In the genomic region with DNA sequence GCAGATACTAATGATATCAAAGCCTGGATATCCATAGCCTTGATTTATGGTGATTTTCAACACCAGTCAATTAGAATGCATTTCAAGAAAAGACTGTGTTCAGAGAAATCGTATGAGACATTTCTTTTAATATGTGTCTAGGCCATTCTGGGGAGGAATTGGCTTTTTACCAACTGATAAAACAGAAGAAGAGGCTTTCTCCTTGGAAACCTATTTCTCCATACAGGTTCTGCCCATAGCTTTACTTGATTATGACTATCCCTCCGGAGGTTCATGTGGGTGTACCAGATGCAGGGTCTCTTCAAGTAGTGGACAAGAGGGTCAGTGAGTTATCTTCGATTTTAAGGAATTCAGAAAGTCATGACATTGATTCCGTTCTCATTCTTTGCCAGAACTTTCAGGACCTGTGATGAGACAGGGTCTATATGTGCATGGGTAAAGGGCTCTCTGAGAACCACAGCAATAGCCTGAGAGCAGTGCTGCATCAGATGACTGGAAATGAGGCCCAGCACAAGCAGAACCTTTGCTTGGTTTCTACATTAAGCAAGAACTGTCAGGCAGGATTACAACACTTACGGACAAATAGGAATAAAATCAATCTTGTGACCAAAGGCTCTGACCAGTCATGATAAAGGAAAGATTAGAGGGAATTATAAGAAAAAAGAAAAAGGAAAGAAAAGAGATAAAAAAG, we compare ENCODE assay signal across 10 cellular contexts.
A peak's percentile ranks its signal among the peaks of the same experiment; 100 is the strongest.
DNase-seq lines count a peak whose midpoint lies in the region; ATAC-seq and TF ChIP-seq lines count a peak whose summit lies in the region.
"Had no signal": no experiment of that assay in that cellular context is flagged by ENCODE, and none has a peak within 500 bp of the region (broad histone marks: within the 10 kb centered on the region; RNA-seq: fewer than 3 reads in every experiment).

No MANE protein-coding gene starts in this region.

- H3K27ac ChIP-seq in mammary epithelial cell (ENCODE audit: insufficient read depth, low read depth, low read length): no peak overlapping the region
- peak overlapping the region; percentile 30 to 49 for H3K27ac ChIP-seq in esophagus (ENCODE audit: low read depth in 2 of 2, low read length in 1 of 2)
- no peak overlapping the region for H3K27ac ChIP-seq in naive thymus-derived CD4-positive, alpha-beta T cell (ENCODE audit: low read depth, low read length)
- peak overlapping the region; percentile 93 for H3K27ac ChIP-seq in vagina
- H3K27ac ChIP-seq: colonic mucosa had no signal

- peak overlapping the region; percentile 32 for H3K4me3 Mint-ChIP-seq in MCF 10A (ENCODE audit: unreplicated experiment)
- H3K4me3 Mint-ChIP-seq in naive thymus-derived CD4-positive, alpha-beta T cell: no peak overlapping the region
- H3K4me3 Mint-ChIP-seq: T-helper 17 cell had no signal

- no peak for TF ChIP-seq POLR2A in vagina (IDR thresholded peaks at IDR 0.05)

- H3K4me2 ChIP-seq in mammary epithelial cell (ENCODE audit: insufficient read depth, low read depth, low read length): no peak overlapping the region

- intact Hi-C loops in MCF 10A (cut with micrococcal nuclease): loop anchor here (10.0 kb wide), 1 partner anchor 655 kb away; a partner anchor contains a TSS
- intact Hi-C loops in mammary epithelial cell (cut with micrococcal nuclease): loop anchor here (10.0 kb wide), 1 partner anchor 1005 kb away; no protein-coding TSS in a partner anchor
- intact Hi-C loops in naive thymus-derived CD4-positive, alpha-beta T cell (cut with micrococcal nuclease): loop anchor here in 1 of 2 donors (10.0 kb wide), 1 partner anchor 1165 kb away; a partner anchor contains a TSS
- intact Hi-C loops in vagina (cut with DNase I): loop anchor here (2.0 kb wide), 1 partner anchor 63 kb away; no protein-coding TSS in a partner anchor

- H3K9me3 ChIP-seq in mammary epithelial cell (replicated peaks; ENCODE audit: insufficient read depth, low read length) (no peaks in the 10 kb centered on the region), esophagus (ENCODE audit: control insufficient read depth in 2 of 2, insufficient read depth in 1 of 2, low read depth in 1 of 2, low read length in 1 of 2) (no peaks in the 10 kb centered on the region), vagina (no peaks in the 10 kb centered on the region)
- no peaks in the 10 kb centered on the region for H3K9me3 ChIP-seq in naive thymus-derived CD4-positive, alpha-beta T cell (ENCODE audit: control insufficient read depth in 2 of 3, low read length in 3 of 3)
- H3K9me3 ChIP-seq: colonic mucosa had no signal

- dilution Hi-C loops in mammary epithelial cell (cut with HindIII; ENCODE audit: low sequenced_read_pairs): no loop called here

- BruUV-seq in MCF 10A (replicated peaks; lab: Mats Ljungman, UMichigan) (no TSS peak), mammary epithelial cell (replicated peaks; lab: Mats Ljungman, UMichigan) (no TSS peak)

- TF ChIP-seq CTCF in MCF 10A (IDR thresholded peaks at IDR 0.05; ENCODE audit: unreplicated experiment) (no peak), mammary epithelial cell (conservative IDR thresholded peaks at IDR 0.05 in 1 of 2, IDR thresholded peaks at IDR 0.05 in 1 of 2; ENCODE audit: extremely low read depth in 1 of 2, insufficient read depth in 1 of 2, low read depth in 1 of 2, low read length in 2 of 2) (no peak), vagina (IDR thresholded peaks at IDR 0.05) (no peak)

- no peaks in the 10 kb centered on the region for H3K27me3 Mint-ChIP-seq in MCF 10A (ENCODE audit: insufficient read depth, unreplicated experiment)
- no peaks in the 10 kb centered on the region for H3K27me3 Mint-ChIP-seq in naive thymus-derived CD4-positive, alpha-beta T cell
- H3K27me3 Mint-ChIP-seq: T-helper 17 cell had no signal

- in situ Hi-C loops in mammary epithelial cell (cut with MboI; ENCODE audit: low sequenced_read_pairs in 2 of 2): no loop called here

- H3K4me1 Mint-ChIP-seq in MCF 10A (ENCODE audit: insufficient read depth, unreplicated experiment): peaks cover 43% of the 10 kb centered on the region
- peaks cover 27 to 69% (median 47%) of the 10 kb centered on the region in 7 donors for H3K4me1 Mint-ChIP-seq in naive thymus-derived CD4-positive, alpha-beta T cell

- H3K27me3 ChIP-seq in mammary epithelial cell (ENCODE audit: insufficient read depth, low read length) (peaks cover 2% of the 10 kb centered on the region), esophagus (ENCODE audit: control insufficient read depth in 1 of 2, insufficient read depth in 2 of 2, low read length in 2 of 2) (no peaks in the 10 kb centered on the region), vagina (no peaks in the 10 kb centered on the region)
- H3K27me3 ChIP-seq in naive thymus-derived CD4-positive, alpha-beta T cell (ENCODE audit: control insufficient read depth in 2 of 2, insufficient read depth in 2 of 2, low read length in 2 of 2): no peaks in the 10 kb centered on the region
- H3K27me3 ChIP-seq: colonic mucosa had no signal

- DNase-seq in MCF 10A (ENCODE audit: unreplicated experiment) (peak; percentile 52), mammary epithelial cell (no peak), vagina (ENCODE audit: extremely low spot score in 2 of 2) (no peak), iPS-NIHi11 (ENCODE audit: low spot score) (no peak), H4 (ENCODE audit: low spot score) (no peak), A172 (ENCODE audit: low spot score) (no peak)
- no peak for DNase-seq in naive thymus-derived CD4-positive, alpha-beta T cell

- H3K9me3 Mint-ChIP-seq in MCF 10A (ENCODE audit: unreplicated experiment): no peaks in the 10 kb centered on the region
- peaks cover 0 to 4% (median 0%) of the 10 kb centered on the region in 11 donors for H3K9me3 Mint-ChIP-seq in naive thymus-derived CD4-positive, alpha-beta T cell

- H3K9ac ChIP-seq in mammary epithelial cell (ENCODE audit: insufficient read depth, low read length): no peak overlapping the region

- no peaks in the 10 kb centered on the region for H3K79me2 ChIP-seq in mammary epithelial cell (ENCODE audit: insufficient read depth, low read length)

- POLR2A ChIA-PET in MCF 10A (lab: Yijun Ruan, JAX): interaction anchor here (0.6 to 7.1 kb wide), 16 partner anchors 9 to 204 kb away, joined by 3 to 177 read pairs (median 5); no protein-coding TSS in a partner anchor
- POLR2A ChIA-PET in naive thymus-derived CD4-positive, alpha-beta T cell (lab: Charles Lee): interaction anchor here (1.5 to 11.5 kb wide), 2 partner anchors 10 to 64 kb away, joined by 5 to 97 read pairs; no protein-coding TSS in a partner anchor

- H2AFZ ChIP-seq in mammary epithelial cell (ENCODE audit: low read depth, low read length): no peak overlapping the region

- 98% methylated on average over 5 of the region's 5 CpGs for WGBS in mammary epithelial cell (ENCODE audit: low coverage, missing lambda C conversion rate)
- 69 to 77% methylated on average over 5 of the region's 5 CpGs for WGBS in esophagus, 2 donors

- H3K36me3 Mint-ChIP-seq in MCF 10A (ENCODE audit: insufficient read depth, unreplicated experiment): no peaks in the 10 kb centered on the region
- peaks cover 0 to 11% (median 0%) of the 10 kb centered on the region in 5 donors for H3K36me3 Mint-ChIP-seq in naive thymus-derived CD4-positive, alpha-beta T cell

- H3K4me3 ChIP-seq in mammary epithelial cell (replicated peaks in 1 of 3; ENCODE audit: insufficient read depth in 1 of 3, low read depth in 2 of 3, low read length in 3 of 3): no peak overlapping the region
- no peak overlapping the region for H3K4me3 ChIP-seq in esophagus (ENCODE audit: low read depth in 1 of 2, low read length in 2 of 2)
- no peak overlapping the region for H3K4me3 ChIP-seq in naive thymus-derived CD4-positive, alpha-beta T cell (ENCODE audit: low read length)
- H3K4me3 ChIP-seq in vagina: no peak overlapping the region
- H3K4me3 ChIP-seq: colonic mucosa had no signal

- CTCF ChIA-PET in MCF 10A (lab: Yijun Ruan, JAX) (interaction anchor here (1.0 to 1.8 kb wide), 5 partner anchors 9 to 166 kb away, joined by 3 to 11 read pairs (median 4); no protein-coding TSS in a partner anchor), mammary epithelial cell (lab: Charles Lee; ENCODE audit: low non-redundant PET) (no interaction called here)
- CTCF ChIA-PET in naive thymus-derived CD4-positive, alpha-beta T cell (lab: Charles Lee): interaction anchor here (1.0 to 1.4 kb wide), 2 partner anchors 14 to 176 kb away, joined by 3 to 7 read pairs; no protein-coding TSS in a partner anchor

- peak overlapping the region; percentile 92 for H3K27ac Mint-ChIP-seq in MCF 10A (ENCODE audit: low read depth, unreplicated experiment)
- H3K27ac Mint-ChIP-seq in naive thymus-derived CD4-positive, alpha-beta T cell: peak overlapping the region in 5 of 9 donors; percentile 17 to 80 (median 38)

- no peak for ATAC-seq in naive thymus-derived CD4-positive, alpha-beta T cell

- no peaks in the 10 kb centered on the region for H4K20me1 ChIP-seq in mammary epithelial cell (ENCODE audit: insufficient read depth, low read length)

- no peaks in the 10 kb centered on the region for H3K36me3 ChIP-seq in mammary epithelial cell (ENCODE audit: insufficient read depth, low read length)
- H3K36me3 ChIP-seq in esophagus (ENCODE audit: control insufficient read depth in 2 of 2, insufficient read depth in 2 of 2, low read length in 1 of 2): no peaks in the 10 kb centered on the region
- H3K36me3 ChIP-seq in naive thymus-derived CD4-positive, alpha-beta T cell (ENCODE audit: control insufficient read depth in 2 of 3, insufficient read depth in 3 of 3, low read length in 3 of 3): no peaks in the 10 kb centered on the region
- no peaks in the 10 kb centered on the region for H3K36me3 ChIP-seq in vagina
- H3K36me3 ChIP-seq: colonic mucosa had no signal

- H3K4me1 ChIP-seq in mammary epithelial cell (ENCODE audit: insufficient read depth, low read length): peaks cover 25% of the 10 kb centered on the region
- peaks cover 0 to 4% of the 10 kb centered on the region in 2 donors for H3K4me1 ChIP-seq in esophagus (ENCODE audit: control insufficient read depth in 2 of 2, insufficient read depth in 2 of 2, low read length in 1 of 2)
- peaks cover 21 to 32% of the 10 kb centered on the region in 2 donors for H3K4me1 ChIP-seq in naive thymus-derived CD4-positive, alpha-beta T cell (ENCODE audit: control insufficient read depth in 2 of 2, insufficient read depth in 2 of 2, low read length in 2 of 2)
- H3K4me1 ChIP-seq in vagina: peaks cover 34% of the 10 kb centered on the region

Comparison
In these comparisons a context has a peak if more than half of its experiments do, and no peak if none do; other contexts are left out.
1. H3K27ac ChIP-seq: peak in esophagus (2 of 2) and vagina (single experiment); none in mammary epithelial cell (single experiment) and naive thymus-derived CD4-positive, alpha-beta T cell (single experiment).